In genomic region chr11:116849491-116849890, GRCh38 we compare ENCODE assay signal across 18 cellular contexts. TPM values are rescaled to one million over a fixed set of nuclear protein-coding genes. Genes with fewer than 3 reads are reported as not detected.
DNase-seq lines count a peak whose midpoint lies in the region; ATAC-seq and TF ChIP-seq lines count a peak whose summit lies in the region.
"Had no signal": no experiment of that assay in that cellular context is flagged by ENCODE, and none has a peak within 500 bp of the region (broad histone marks: within the 10 kb centered on the region; RNA-seq: fewer than 3 reads in every experiment).

No MANE protein-coding gene starts in this region.

- CTCF ChIA-PET in CD4-positive, alpha-beta T cell (lab: Charles Lee) = interaction anchor here (1.0 kb wide), 1 partner anchor 58 kb away, joined by 3 read pairs; the partner anchor contains the start of gene APOA5

- no peak for ATAC-seq in CD4-positive, alpha-beta T cell (ENCODE audit: poor library complexity)
- no peak for ATAC-seq in HG02571 (IDR thresholded peaks at IDR 0.05; ENCODE audit: unreplicated experiment)
- ATAC-seq: CD8-positive, alpha-beta T cell had no signal

- TF ChIP-seq CTCF in CD4-positive, alpha-beta T cell (IDR thresholded peaks at IDR 0.05) = no peak

- peaks cover 44% of the 10 kb centered on the region for H3K36me3 ChIP-seq in BLaER1

- no peaks in the 10 kb centered on the region for H3K27me3 ChIP-seq in BLaER1
- H3K27me3 ChIP-seq in CD4-positive, alpha-beta T cell (ENCODE audit: control insufficient read depth, insufficient read depth, low read length) = no peaks in the 10 kb centered on the region

- in situ Hi-C loops in KBM-7 (cut with MboI; ENCODE audit: low pct_unique_long_range_greater_than_20kb, low sequenced_read_pairs) = no loop called here

- intact Hi-C loops in CD4-positive, alpha-beta T cell (cut with DNase I, micrococcal nuclease) = no loop called here
- intact Hi-C loops in dendritic cell treated with granulocyte-macrophage colony-stimulating factor and Interleukin-4, amounts not matched to agents 40 ng/mL and 50 ng/mL, for 4 days (cut with micrococcal nuclease) = loop anchor here (1.0 kb wide), 1 partner anchor 14 kb away; no protein-coding TSS in a partner anchor

- peaks cover 48% of the 10 kb centered on the region for H3K4me1 Mint-ChIP-seq in CD4-positive, alpha-beta T cell (ENCODE audit: low read depth)
- H3K4me1 Mint-ChIP-seq in dendritic cell treated with granulocyte-macrophage colony-stimulating factor and Interleukin-4, amounts not matched to agents 40 ng/mL and 50 ng/mL, for 4 days (ENCODE audit: low read depth) = peaks cover 49% of the 10 kb centered on the region

- H3K9me3 ChIP-seq in BLaER1 = no peaks in the 10 kb centered on the region
- no peaks in the 10 kb centered on the region for H3K9me3 ChIP-seq in CD4-positive, alpha-beta T cell (ENCODE audit: control insufficient read depth, low read length)

- peak overlapping the region; percentile 78 for H3K4me2 ChIP-seq in BLaER1

- peak overlapping the region; percentile 58 for H3K27ac ChIP-seq in BLaER1
- no peak overlapping the region for H3K27ac ChIP-seq in CD4-positive, alpha-beta T cell (ENCODE audit: low read depth, low read length)

- peaks cover 46% of the 10 kb centered on the region for H3K36me3 Mint-ChIP-seq in CD4-positive, alpha-beta T cell (ENCODE audit: low read depth)
- H3K36me3 Mint-ChIP-seq in dendritic cell treated with granulocyte-macrophage colony-stimulating factor and Interleukin-4, amounts not matched to agents 40 ng/mL and 50 ng/mL, for 4 days (ENCODE audit: low read depth) = peaks cover 54% of the 10 kb centered on the region

- H3K9ac ChIP-seq in BLaER1 = peak overlapping the region; percentile 26; the same call in 1 of the 2 replicates

- peaks cover 60% of the 10 kb centered on the region for H3K4me1 ChIP-seq in BLaER1

- no peak for DNase-seq in CD4-positive, alpha-beta T cell
- DNase-seq in KBM-7 (peak; percentile 78), OCI-M1 (lab: John Stamatoyannopoulos, UW) (no peak), hippocampal formation (lab: John Stamatoyannopoulos, UW) (no peak), NCI-H128 (lab: John Stamatoyannopoulos, UW; ENCODE audit: unreplicated experiment) (no peak)
- DNase-seq: CD8-positive, alpha-beta T cell; GF-D8; GOT3; NCI-H1436; NCI-H2029 treated with DMSO at 0.1 percent for 48 hours; NCI-H510A; NCI-H82; SW 1271 had no signal

- H3K27me3 Mint-ChIP-seq in CD4-positive, alpha-beta T cell = no peaks in the 10 kb centered on the region
- H3K27me3 Mint-ChIP-seq in dendritic cell treated with granulocyte-macrophage colony-stimulating factor and Interleukin-4, amounts not matched to agents 40 ng/mL and 50 ng/mL, for 4 days = no peaks in the 10 kb centered on the region

- peak overlapping the region; percentile 1 for H3K27ac Mint-ChIP-seq in CD4-positive, alpha-beta T cell
- H3K27ac Mint-ChIP-seq in dendritic cell treated with granulocyte-macrophage colony-stimulating factor and Interleukin-4, amounts not matched to agents 40 ng/mL and 50 ng/mL, for 4 days = peak overlapping the region; percentile 88
- H3K27ac Mint-ChIP-seq: CD8-positive, alpha-beta T cell had no signal

- peaks cover 16% of the 10 kb centered on the region; the same call in 1 of the 2 replicates for H4K20me1 ChIP-seq in BLaER1

- H3K4me3 ChIP-seq in BLaER1 = no peak overlapping the region

- no peak overlapping the region for H3K4me3 Mint-ChIP-seq in CD4-positive, alpha-beta T cell
- no peak overlapping the region for H3K4me3 Mint-ChIP-seq in dendritic cell treated with granulocyte-macrophage colony-stimulating factor and Interleukin-4, amounts not matched to agents 40 ng/mL and 50 ng/mL, for 4 days
- H3K4me3 Mint-ChIP-seq: CD8-positive, alpha-beta T cell had no signal

- H3K9me3 Mint-ChIP-seq in CD4-positive, alpha-beta T cell = no peaks in the 10 kb centered on the region
- H3K9me3 Mint-ChIP-seq in dendritic cell treated with granulocyte-macrophage colony-stimulating factor and Interleukin-4, amounts not matched to agents 40 ng/mL and 50 ng/mL, for 4 days = no peaks in the 10 kb centered on the region
- H3K9me3 Mint-ChIP-seq: CD8-positive, alpha-beta T cell had no signal

- POLR2A ChIA-PET in CD4-positive, alpha-beta T cell (lab: Charles Lee) = interaction anchor here (7.0 kb wide), 1 partner anchor 13 kb away, joined by 76 read pairs; the partner anchor contains the start of gene APOA1

RNA-seq across cellular contexts. Expression of gene APOA1, which starts 12.1 kb away (rescaled TPM):
- total RNA-seq in CD4-positive, alpha-beta T cell = under 1 TPM; 0.47 to 0.77 TPM
- total RNA-seq: LHCN-M2, SK-MEL-5 had no signal

RNA-seq across cellular contexts. Expression of gene APOC3, which starts 19.8 kb away (rescaled TPM):
- not detected for total RNA-seq in CD4-positive, alpha-beta T cell
- total RNA-seq: CD8-positive, alpha-beta T cell; LHCN-M2; SK-MEL-5 had no signal

RNA-seq across cellular contexts. Expression of gene APOA4, which starts 26.4 kb away (rescaled TPM):
- not detected for total RNA-seq in CD4-positive, alpha-beta T cell
- total RNA-seq: CD8-positive, alpha-beta T cell; LHCN-M2; SK-MEL-5 had no signal

RNA-seq across cellular contexts. Expression of gene APOA5, which starts 57.8 kb away (rescaled TPM):
- total RNA-seq in CD4-positive, alpha-beta T cell = not detected
- total RNA-seq: CD8-positive, alpha-beta T cell; LHCN-M2; SK-MEL-5 had no signal
